17 cellular contexts compared by ENCODE assay signal in the genomic region with DNA sequence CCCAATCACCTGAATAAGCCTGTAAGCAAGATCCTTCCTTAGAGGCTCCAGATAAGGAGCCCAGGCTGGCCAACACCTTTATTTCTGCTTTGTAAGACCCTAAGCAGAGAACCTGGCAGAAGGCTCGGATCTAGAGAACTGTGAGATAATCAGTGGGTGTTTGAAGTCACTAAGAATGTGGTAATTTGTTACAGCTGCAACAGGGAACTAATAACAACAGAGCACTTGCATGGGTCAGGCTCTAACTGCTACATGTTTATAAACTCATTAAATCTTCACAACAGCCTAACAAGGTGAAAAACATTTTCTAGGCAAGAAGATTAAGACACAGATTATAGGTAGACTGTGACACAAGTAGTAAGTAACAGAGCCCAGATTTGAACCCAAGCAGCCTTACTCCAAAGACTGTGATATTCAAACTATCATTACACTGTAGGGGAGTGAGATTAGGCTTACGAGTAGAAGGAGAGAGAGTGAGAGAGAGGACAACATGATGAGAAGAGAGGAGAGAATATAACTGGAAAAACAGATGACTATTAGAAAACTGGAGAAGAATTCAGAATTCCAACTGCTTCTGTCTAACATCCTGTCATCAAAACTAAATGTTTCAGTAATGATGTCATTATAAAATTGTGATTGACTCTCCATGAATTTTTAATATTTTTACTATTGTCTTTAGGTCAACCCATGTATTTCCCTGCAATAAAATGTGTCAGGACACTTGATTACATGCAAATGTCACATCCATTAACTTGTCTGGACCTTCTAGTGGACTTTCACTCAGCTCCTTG.
DNase-seq lines count a peak whose midpoint lies in the region; ATAC-seq and TF ChIP-seq lines count a peak whose summit lies in the region.
"Had no signal": no experiment of that assay in that cellular context is flagged by ENCODE, and none has a peak within 500 bp of the region (broad histone marks: within the 10 kb centered on the region; RNA-seq: fewer than 3 reads in every experiment).

No MANE protein-coding gene starts in this region.

- no peaks in the 10 kb centered on the region for H3K36me3 ChIP-seq in Karpas-422 (ENCODE audit: insufficient read depth, low read length)

- no peak overlapping the region for H3K4me3 Mint-ChIP-seq in osteocyte (ENCODE audit: unreplicated experiment)
- H3K4me3 Mint-ChIP-seq: B cell; CD4-positive, CD25-positive, alpha-beta regulatory T cell had no signal

- no peaks in the 10 kb centered on the region for H3K36me3 Mint-ChIP-seq in osteocyte (ENCODE audit: unreplicated experiment)
- H3K36me3 Mint-ChIP-seq: CD4-positive, CD25-positive, alpha-beta regulatory T cell had no signal

- H3K9me3 Mint-ChIP-seq in osteocyte (ENCODE audit: unreplicated experiment), result peaks cover 3% of the 10 kb centered on the region

- H3K4me2 ChIP-seq in Karpas-422 (ENCODE audit: low read depth, low read length, poor library complexity, severe bottlenecking), result no peak overlapping the region

- no peak overlapping the region for H3K4me3 ChIP-seq in fibroblast of villous mesenchyme (ENCODE audit: low read depth, low read length)
- no peak overlapping the region for H3K4me3 ChIP-seq in Karpas-422 (ENCODE audit: low read length)

- H4K20me1 ChIP-seq in Karpas-422 (ENCODE audit: insufficient read depth, low read depth, low read length), result no peaks in the 10 kb centered on the region

- no peaks in the 10 kb centered on the region for H3K4me1 ChIP-seq in Karpas-422 (ENCODE audit: low read length)
- H3K4me1 ChIP-seq: Caco-2 had no signal

- H3K27ac ChIP-seq in Karpas-422 (ENCODE audit: low read length), result no peak overlapping the region

- H3K27me3 Mint-ChIP-seq in osteocyte (ENCODE audit: unreplicated experiment), result no peaks in the 10 kb centered on the region
- H3K27me3 Mint-ChIP-seq: B cell; CD4-positive, CD25-positive, alpha-beta regulatory T cell had no signal

- H3K27ac Mint-ChIP-seq in osteocyte (ENCODE audit: unreplicated experiment), result peak overlapping the region; percentile 53
- H3K27ac Mint-ChIP-seq: B cell; CD4-positive, CD25-positive, alpha-beta regulatory T cell had no signal

- H2AFZ ChIP-seq in Karpas-422 (ENCODE audit: low read length), result no peak overlapping the region

- TF ChIP-seq CTCF in fibroblast of villous mesenchyme (IDR thresholded peaks at IDR 0.05; ENCODE audit: insufficient read depth, low read depth, low read length) (no peak), osteocyte (IDR thresholded peaks at IDR 0.05) (no peak)

- no peaks in the 10 kb centered on the region for H3K27me3 ChIP-seq in Karpas-422 (ENCODE audit: low read length)

- no peaks in the 10 kb centered on the region for H3K9me3 ChIP-seq in Karpas-422 (ENCODE audit: low read length)
- H3K9me3 ChIP-seq: Caco-2 had no signal

- peaks cover 37% of the 10 kb centered on the region for H3K4me1 Mint-ChIP-seq in osteocyte (ENCODE audit: unreplicated experiment)
- H3K4me1 Mint-ChIP-seq: B cell; CD4-positive, CD25-positive, alpha-beta regulatory T cell had no signal

- H3K9ac ChIP-seq in Karpas-422 (ENCODE audit: low read length), result no peak overlapping the region

- DNase-seq in ELR (ENCODE audit: low read depth), result peak; percentile 18
- peak; percentile 28 for DNase-seq in fibroblast of villous mesenchyme (ENCODE audit: low read depth)
- no peak for DNase-seq in osteocyte (ENCODE audit: extremely low spot score, unreplicated experiment)
- no peak for DNase-seq in Karpas-422
- DNase-seq in activated CD4-positive, alpha-beta T cell treated with anti-CD3 and anti-CD28 coated beads for 1 hour, result no peak
- DNase-seq: ACHN; Caco-2; CD4-positive, CD25-positive, alpha-beta regulatory T cell; DMS53; NCI-H187 treated with DMSO at 0.1 percent for 48 hours; NCI-H345; NCI-H69; SHP77 treated with DMSO at 0.1 percent for 48 hours had no signal

- H3K79me2 ChIP-seq in Karpas-422 (ENCODE audit: low read length), result no peaks in the 10 kb centered on the region

- ATAC-seq in SK-N-SH treated with all-trans-retinoic acid at 6 μM for 48 hours (peak; percentile 52; the same call in 2 of the 3 replicates), HG02870 (IDR thresholded peaks at IDR 0.05; ENCODE audit: unreplicated experiment) (no peak)
- ATAC-seq: HCT116 had no signal

- H3K9me2 ChIP-seq in Karpas-422 (replicated peaks; ENCODE audit: insufficient read depth, low read length), result no peaks in the 10 kb centered on the region

TF ChIP-seq in SK-N-SH treated with all-trans-retinoic acid at 6 μM for 48 hours, 23 proteins besides CTCF, POLR2A, EP300 and RAD21:
- TF ChIP-seq SNAI2 (CRISPR knock-in tag; IDR thresholded peaks at IDR 0.05) (no peak), ZFP3 (CRISPR knock-in tag; IDR thresholded peaks at IDR 0.05) (no peak), GLIS3 (CRISPR knock-in tag; IDR thresholded peaks at IDR 0.05) (no peak), OSR1 (CRISPR knock-in tag; IDR thresholded peaks at IDR 0.05) (no peak), TOX (CRISPR knock-in tag; IDR thresholded peaks at IDR 0.05; ENCODE audit: borderline replicate concordance) (no peak), ESRRG (CRISPR knock-in tag; IDR thresholded peaks at IDR 0.05) (no peak), ZNF565 (CRISPR knock-in tag; conservative IDR thresholded peaks at IDR 0.05; ENCODE audit: low read depth) (no peak), TCF4 (CRISPR knock-in tag; IDR thresholded peaks at IDR 0.05; ENCODE audit: borderline replicate concordance) (no peak), ZNF8 (CRISPR knock-in tag; IDR thresholded peaks at IDR 0.05) (no peak), POU6F1 (CRISPR knock-in tag; IDR thresholded peaks at IDR 0.05; ENCODE audit: borderline replicate concordance, low read depth) (no peak), TSHZ2 (CRISPR knock-in tag; IDR thresholded peaks at IDR 0.05) (no peak), RARB (CRISPR knock-in tag; IDR thresholded peaks at IDR 0.05) (no peak), CSDC2 (CRISPR knock-in tag; IDR thresholded peaks at IDR 0.05) (no peak)
- TF ChIP-seq, protein P1, sequence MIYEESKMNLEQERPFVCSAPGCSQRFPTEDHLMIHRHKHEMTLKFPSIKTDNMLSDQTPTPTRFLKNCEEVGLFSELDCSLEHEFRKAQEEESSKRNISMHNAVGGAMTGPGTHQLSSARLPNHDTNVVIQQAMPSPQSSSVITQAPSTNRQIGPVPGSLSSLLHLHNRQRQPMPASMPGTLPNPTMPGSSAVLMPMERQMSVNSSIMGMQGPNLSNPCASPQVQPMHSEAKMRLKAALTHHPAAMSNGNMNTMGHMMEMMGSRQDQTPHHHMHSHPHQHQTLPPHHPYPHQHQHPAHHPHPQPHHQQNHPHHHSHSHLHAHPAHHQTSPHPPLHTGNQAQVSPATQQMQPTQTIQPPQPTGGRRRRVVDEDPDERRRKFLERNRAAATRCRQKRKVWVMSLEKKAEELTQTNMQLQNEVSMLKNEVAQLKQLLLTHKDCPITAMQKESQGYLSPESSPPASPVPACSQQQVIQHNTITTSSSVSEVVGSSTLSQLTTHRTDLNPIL (CRISPR knock-in tag; IDR thresholded peaks at IDR 0.05; ENCODE audit: low read depth), result no peak

Comparison
In these comparisons a context has a peak if more than half of its experiments do, and no peak if none do; other contexts are left out.
1. DNase-seq: peak in ELR (single experiment) and fibroblast of villous mesenchyme (single experiment); none in osteocyte (single experiment), Karpas-422 (single experiment) and activated CD4-positive, alpha-beta T cell treated with anti-CD3 and anti-CD28 coated beads for 1 hour (single experiment).